Comparison of ENCODE assay signal across 11 cellular contexts in genomic region chr10:75000748-75001321, GRCh38.
A peak's percentile ranks its signal among the peaks of the same experiment; 100 is the strongest.
DNase-seq lines count a peak whose midpoint lies in the region; ATAC-seq and FAIRE-seq lines count a peak whose summit lies in the region.
"Had no signal": no experiment of that assay in that cellular context is flagged by ENCODE, and none has a peak within 500 bp of the region (broad histone marks: within the 10 kb centered on the region; RNA-seq: fewer than 3 reads in every experiment).

No MANE protein-coding gene starts in this region.

- H3K4me1 Mint-ChIP-seq in memory B cell = peaks cover 15% of the 10 kb centered on the region
- H3K4me1 Mint-ChIP-seq in activated CD4-positive, alpha-beta T cell treated with anti-CD3 and anti-CD28 coated beads, Interleukin-2, amount 10 ng/mL, durations not matched to agents 24 days and 14 days = peaks cover 5% of the 10 kb centered on the region

- H3K9me3 Mint-ChIP-seq in memory B cell = no peaks in the 10 kb centered on the region
- no peaks in the 10 kb centered on the region for H3K9me3 Mint-ChIP-seq in activated CD4-positive, alpha-beta T cell treated with anti-CD3 and anti-CD28 coated beads, Interleukin-2, amount 10 ng/mL, durations not matched to agents 24 days and 14 days

- peak; percentile 83 for ATAC-seq in GM21360 (IDR thresholded peaks at IDR 0.05; ENCODE audit: unreplicated experiment)
- ATAC-seq in HG03103 (IDR thresholded peaks at IDR 0.05; ENCODE audit: low read depth, unreplicated experiment) = peak; percentile 75
- peak; percentile 97 for ATAC-seq in memory B cell (ENCODE audit: low read depth)

- intact Hi-C loops in activated CD4-positive, alpha-beta T cell treated with anti-CD3 and anti-CD28 coated beads, Interleukin-2, amount 10 ng/mL, durations not matched to agents 24 days and 14 days (cut with micrococcal nuclease) = no loop called here
- intact Hi-C loops in head of caudate nucleus (cut with DNase I) = no loop called here

- H3K27me3 Mint-ChIP-seq in memory B cell = no peaks in the 10 kb centered on the region
- H3K27me3 Mint-ChIP-seq in activated CD4-positive, alpha-beta T cell treated with anti-CD3 and anti-CD28 coated beads, Interleukin-2, amount 10 ng/mL, durations not matched to agents 24 days and 14 days = no peaks in the 10 kb centered on the region

- H3K4me3 Mint-ChIP-seq in memory B cell = peak overlapping the region; percentile 24
- H3K4me3 Mint-ChIP-seq in activated CD4-positive, alpha-beta T cell treated with anti-CD3 and anti-CD28 coated beads, Interleukin-2, amount 10 ng/mL, durations not matched to agents 24 days and 14 days = no peak overlapping the region

- DNase-seq in GM18507 (ENCODE audit: extremely low spot score, insufficient read length, low read depth) (no peak), memory B cell (ENCODE audit: low spot score in 2 of 2) (no peak), COLO668 (lab: John Stamatoyannopoulos, UW; ENCODE audit: unreplicated experiment) (no peak), urothelium cell line (ENCODE audit: low spot score) (no peak), head of caudate nucleus (no peak)
- DNase-seq in activated CD4-positive, alpha-beta T cell treated with anti-CD3 and anti-CD28 coated beads, Interleukin-2, amount 10 ng/mL, durations not matched to agents 24 days and 14 days = no peak
- DNase-seq: activated CD4-positive, alpha-beta T cell treated with anti-CD3 and anti-CD28 coated beads for 4 hours; lower lobe of right lung; NCI-H1694 treated with DMSO at 0.1 percent for 48 hours had no signal

- peak overlapping the region; percentile 60 for H3K27ac Mint-ChIP-seq in memory B cell
- no peak overlapping the region for H3K27ac Mint-ChIP-seq in activated CD4-positive, alpha-beta T cell treated with anti-CD3 and anti-CD28 coated beads, Interleukin-2, amount 10 ng/mL, durations not matched to agents 24 days and 14 days

- H3K36me3 Mint-ChIP-seq in memory B cell = peaks cover 11% of the 10 kb centered on the region
- H3K36me3 Mint-ChIP-seq in activated CD4-positive, alpha-beta T cell treated with anti-CD3 and anti-CD28 coated beads, Interleukin-2, amount 10 ng/mL, durations not matched to agents 24 days and 14 days (ENCODE audit: low read depth) = peaks cover 14% of the 10 kb centered on the region

- peak; percentile 91 for FAIRE-seq in GM18507 (lab: Jason Lieb, UNC)
- FAIRE-seq in urothelium cell line (lab: Jason Lieb, UNC) = no peak
